Comparison of ENCODE assay signal across 1 cellular context in genomic region chr5:36151434-36152323, GRCh38.
A peak's percentile ranks its signal among the peaks of the same experiment; 100 is the strongest.
TF ChIP-seq lines count a peak whose summit lies in the region.

Gene LMBRD2, minus strand, starts transcription at chr5:36151887. Its CDS starts 8,538 bp downstream, at chr5:36143349.
Gene SKP2, plus strand, starts transcription at chr5:36152111. Its CDS starts 152 bp downstream, at chr5:36152263.

TF ChIP-seq in H1, 55 proteins besides CTCF, POLR2A, EP300 and RAD21:
- TF ChIP-seq KDM5A (IDR thresholded peaks at IDR 0.05; ENCODE audit: low read length) (0 out of 2 replicates have a peak, but pooled peaks have one; percentile 44), PHF8 (conservative IDR thresholded peaks at IDR 0.05; ENCODE audit: low read depth, low read length) (peak; percentile 63), GABPA (IDR thresholded peaks at IDR 0.05; ENCODE audit: borderline replicate concordance, insufficient read depth, low read length) (no peak), KDM4A (IDR thresholded peaks at IDR 0.05; ENCODE audit: low read depth, low read length, severe bottlenecking) (peak; percentile 52), GTF2F1 (IDR thresholded peaks at IDR 0.05; ENCODE audit: borderline replicate concordance, low read depth, low read length) (no peak), TCF12 (IDR thresholded peaks at IDR 0.05; ENCODE audit: low read depth, low read length) (0 out of 2 replicates have a peak, but pooled peaks have one; percentile 36), BCL11A (IDR thresholded peaks at IDR 0.05; ENCODE audit: low read depth in 2 of 2, low read length in 2 of 2) (no peak), SP1 (IDR thresholded peaks at IDR 0.05; ENCODE audit: low read depth, low read length) (peak; percentile 19; the same call in 1 of the 2 replicates), E2F6 (IDR thresholded peaks at IDR 0.05) (peak; percentile 68), CBX5 (IDR thresholded peaks at IDR 0.05; ENCODE audit: low read depth, low read length) (no peak), CBX8 (IDR thresholded peaks at IDR 0.05; ENCODE audit: borderline replicate concordance, low read depth, low read length) (no peak), TEAD4 (IDR thresholded peaks at IDR 0.05; ENCODE audit: low read depth, low read length) (no peak), SP2 (IDR thresholded peaks at IDR 0.05; ENCODE audit: low read length) (no peak), SIN3A (conservative IDR thresholded peaks at IDR 0.05 in 1 of 2, IDR thresholded peaks at IDR 0.05 in 1 of 2; ENCODE audit: low read depth in 1 of 2, low read length in 2 of 2) (peak; percentile 35 to 83; a peak in 1 of 4 replicates), SP4 (IDR thresholded peaks at IDR 0.05; ENCODE audit: low read length) (0 out of 2 replicates have a peak, but pooled peaks have one; percentile 49), SIRT6 (IDR thresholded peaks at IDR 0.05; ENCODE audit: low read length) (no peak), NRF1 (IDR thresholded peaks at IDR 0.05; ENCODE audit: low read depth, low read length) (no peak), CHD7 (IDR thresholded peaks at IDR 0.05; ENCODE audit: insufficient replicate concordance, low read length) (no peak), CTBP2 (IDR thresholded peaks at IDR 0.05; ENCODE audit: borderline replicate concordance, insufficient read depth, insufficient read length, low read length) (no peak), TBP (IDR thresholded peaks at IDR 0.05; ENCODE audit: low read depth, low read length) (peak; percentile 67), JUND (IDR thresholded peaks at IDR 0.05; ENCODE audit: low read length) (peak; percentile 4; the same call in 1 of the 2 replicates), ATF2 (IDR thresholded peaks at IDR 0.05; ENCODE audit: low read length) (no peak), CHD2 (IDR thresholded peaks at IDR 0.05; ENCODE audit: low read length) (0 out of 2 replicates have a peak, but pooled peaks have one; percentile 19), SIX5 (IDR thresholded peaks at IDR 0.05; ENCODE audit: low read depth, low read length) (peak; percentile 85), ATF3 (IDR thresholded peaks at IDR 0.05; ENCODE audit: insufficient read depth, low read depth, low read length) (no peak), SRF (IDR thresholded peaks at IDR 0.05; ENCODE audit: low read depth, low read length) (no peak), RNF2 (IDR thresholded peaks at IDR 0.05; ENCODE audit: borderline replicate concordance, low read depth, low read length, missing control alignments, poor library complexity, severe bottlenecking) (no peak), EZH2 (IDR thresholded peaks at IDR 0.05; ENCODE audit: low read depth, low read length, severe bottlenecking) (no peak), HDAC2 (IDR thresholded peaks at IDR 0.05; ENCODE audit: borderline replicate concordance in 1 of 2, low read depth in 2 of 2, low read length in 2 of 2) (peak; percentile 79 to 90; a peak in 2 of 4 replicates), RXRA (IDR thresholded peaks at IDR 0.05; ENCODE audit: insufficient read depth, low read depth, low read length) (no peak), TAF1 (IDR thresholded peaks at IDR 0.05; ENCODE audit: low read depth, low read length) (peak; percentile 84), POLR2AphosphoS5 (IDR thresholded peaks at IDR 0.05; ENCODE audit: low read depth, low read length) (peak; percentile 74), EGR1 (IDR thresholded peaks at IDR 0.05; ENCODE audit: borderline replicate concordance, low read depth, low read length) (peak; percentile 23; the same call in 1 of the 2 replicates), BACH1 (IDR thresholded peaks at IDR 0.05; ENCODE audit: low read length) (peak; percentile 74), NANOG (IDR thresholded peaks at IDR 0.05; ENCODE audit: insufficient read depth, low read depth, low read length, poor library complexity, severe bottlenecking) (no peak), ZNF274 (IDR thresholded peaks at IDR 0.05; ENCODE audit: borderline replicate concordance, extremely low read depth, low read length) (no peak), SAP30 (IDR thresholded peaks at IDR 0.05; ENCODE audit: insufficient read depth, insufficient replicate concordance, low read length) (peak; percentile 82), YY1 (IDR thresholded peaks at IDR 0.05; ENCODE audit: low read depth, low read length) (0 out of 2 replicates have a peak, but pooled peaks have one; percentile 48), MAFK (IDR thresholded peaks at IDR 0.05; ENCODE audit: low read depth, low read length) (no peak), JUN (IDR thresholded peaks at IDR 0.05; ENCODE audit: low read depth, low read length) (no peak), ASH2L (IDR thresholded peaks at IDR 0.05; ENCODE audit: low read length) (no peak), RBBP5 (IDR thresholded peaks at IDR 0.05; ENCODE audit: borderline replicate concordance, low read depth, low read length) (peak; percentile 81), POU5F1 (IDR thresholded peaks at IDR 0.05; ENCODE audit: low read depth, low read length) (no peak), HDAC6 (IDR thresholded peaks at IDR 0.05; ENCODE audit: low read depth, low read length) (no peak), SUZ12 (IDR thresholded peaks at IDR 0.05; ENCODE audit: low read length) (no peak), CHD1 (IDR thresholded peaks at IDR 0.05; ENCODE audit: low read depth, low read length) (no peak), CREB1 (IDR thresholded peaks at IDR 0.05) (peak; percentile 77), RFX5 (IDR thresholded peaks at IDR 0.05; ENCODE audit: borderline replicate concordance, low read depth, low read length) (no peak), BRCA1 (IDR thresholded peaks at IDR 0.05; ENCODE audit: low read depth, low read length) (no peak), USF2 (IDR thresholded peaks at IDR 0.05; ENCODE audit: low read length) (no peak), FOSL1 (IDR thresholded peaks at IDR 0.05; ENCODE audit: insufficient read depth, low read depth, low read length) (no peak), KDM1A (IDR thresholded peaks at IDR 0.05; ENCODE audit: borderline replicate concordance, low read length) (no peak), MAX (IDR thresholded peaks at IDR 0.05) (peak; percentile 62; the same call in 1 of the 2 replicates), CEBPB (IDR thresholded peaks at IDR 0.05; ENCODE audit: low read depth, low read length) (no peak), TAF7 (optimal IDR thresholded peaks at IDR 0.05; ENCODE audit: borderline replicate concordance, low read depth, low read length) (no peak)
